In the genomic region with DNA sequence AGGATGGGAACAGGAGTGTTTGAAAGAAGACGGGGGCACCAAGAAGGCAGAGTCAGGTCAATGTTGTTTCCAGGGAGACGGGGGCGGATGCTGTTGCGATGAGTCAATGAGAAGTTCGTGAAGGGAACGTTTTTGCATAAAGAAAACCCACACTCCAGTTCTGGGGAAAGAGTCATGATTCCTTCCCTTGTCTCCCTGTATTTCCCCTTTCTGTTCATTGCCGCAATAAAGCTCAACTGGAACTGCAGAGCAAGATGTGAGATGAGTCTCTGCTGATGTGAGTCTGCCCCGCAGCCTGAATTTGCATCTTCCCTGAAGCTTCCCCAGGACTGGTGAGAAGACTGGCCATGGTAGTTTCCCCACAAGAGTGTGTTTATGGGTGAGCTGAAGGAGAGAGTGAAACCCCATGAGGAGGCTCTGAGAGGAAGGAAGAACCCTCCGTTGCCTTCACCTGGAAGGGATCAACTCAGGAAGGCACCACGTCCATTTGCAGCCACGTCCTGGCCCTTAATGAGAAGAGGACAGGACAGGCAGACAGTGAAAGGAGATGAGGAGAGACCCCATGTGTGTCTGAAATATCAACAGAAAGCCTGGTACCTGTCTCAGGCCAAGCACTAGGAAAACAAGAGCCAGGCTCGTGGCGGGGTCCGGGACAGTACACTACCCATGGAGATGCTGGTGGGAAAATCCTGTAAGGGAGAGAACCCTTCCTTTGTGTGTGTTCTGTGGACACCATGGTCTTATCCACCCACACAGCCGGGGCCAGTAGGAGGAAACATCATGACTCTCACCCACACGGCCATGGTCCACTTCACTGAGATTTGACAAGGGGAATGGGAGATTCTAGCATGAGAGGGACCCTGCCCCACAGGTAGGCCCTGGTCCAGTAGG, we compare ENCODE assay signal across 12 cellular contexts. TPM values are rescaled to one million over a fixed set of nuclear protein-coding genes. Genes with fewer than 3 reads are reported as not detected.
DNase-seq lines count a peak whose midpoint lies in the region; ATAC-seq and TF ChIP-seq lines count a peak whose summit lies in the region.
"Had no signal": no experiment of that assay in that cellular context is flagged by ENCODE, and none has a peak within 500 bp of the region (broad histone marks: within the 10 kb centered on the region; RNA-seq: fewer than 3 reads in every experiment).

No MANE protein-coding gene starts in this region.

- no peak for TF ChIP-seq CTCF in GM23338 (conservative IDR thresholded peaks at IDR 0.05; ENCODE audit: low read depth in 2 of 2)

- ATAC-seq in GM18502 (IDR thresholded peaks at IDR 0.05; ENCODE audit: poor library complexity, unreplicated experiment) (peak; percentile 58), HG02571 (IDR thresholded peaks at IDR 0.05; ENCODE audit: unreplicated experiment) (peak; percentile 48), right cardiac atrium (peak; percentile 47 to 51), GM23338 (no peak)

- H3K9me3 ChIP-seq in right cardiac atrium (ENCODE audit: control insufficient read depth, low read length), result peaks cover 1% of the 10 kb centered on the region
- H3K9me3 ChIP-seq: thoracic aorta had no signal

- H3K27me3 ChIP-seq in right cardiac atrium (ENCODE audit: control insufficient read depth, insufficient read depth), result no peaks in the 10 kb centered on the region
- no peaks in the 10 kb centered on the region for H3K27me3 ChIP-seq in GM23338 (ENCODE audit: insufficient read depth)
- H3K27me3 ChIP-seq: brain microvascular endothelial cell had no signal

- no peaks in the 10 kb centered on the region for H3K9me2 ChIP-seq in GM23338 (ENCODE audit: insufficient read depth)
- H3K9me2 ChIP-seq: SK-N-SH had no signal

- intact Hi-C loops in right cardiac atrium (cut with DNase I), result no loop called here

- no peaks in the 10 kb centered on the region for H3K79me2 ChIP-seq in GM23338 (replicated peaks; ENCODE audit: insufficient read depth)

- peaks cover 25% of the 10 kb centered on the region for H3K36me3 Mint-ChIP-seq in GM23338 (ENCODE audit: low read depth)

- DNase-seq in right cardiac atrium (peak in 1 of 3 donors; percentile 67), NCI-H345 (lab: John Stamatoyannopoulos, UW) (no peak), GOT3 (lab: John Stamatoyannopoulos, UW) (no peak), GM23338 (ENCODE audit: low spot score) (no peak)
- DNase-seq: brain microvascular endothelial cell, DMS79 treated with DMSO at 0.1 percent for 48 hours, foreskin fibroblast, SK-N-SH had no signal

- WGBS in right cardiac atrium, result 67% methylated on average over 16 of the region's 16 CpGs

- H4K20me1 ChIP-seq in GM23338 (replicated peaks; ENCODE audit: insufficient read depth), result no peaks in the 10 kb centered on the region

- H3K9me3 Mint-ChIP-seq in GM23338, result peaks cover 93% of the 10 kb centered on the region

- H3K4me3 Mint-ChIP-seq in GM23338, result no peak overlapping the region
- H3K4me3 Mint-ChIP-seq: mesothelial cell of epicardium had no signal

- H3K36me3 ChIP-seq in GM23338 (ENCODE audit: insufficient read depth), result peaks cover 7% of the 10 kb centered on the region
- H3K36me3 ChIP-seq: brain microvascular endothelial cell, thoracic aorta had no signal

- no peak overlapping the region for H2AFZ ChIP-seq in GM23338

- no peak overlapping the region for H3K27ac Mint-ChIP-seq in GM23338
- H3K27ac Mint-ChIP-seq: mesothelial cell of epicardium had no signal

- no peaks in the 10 kb centered on the region for H3K4me1 ChIP-seq in right cardiac atrium (ENCODE audit: control insufficient read depth, insufficient read depth, low read length)
- H3K4me1 ChIP-seq in GM23338 (ENCODE audit: insufficient read depth), result no peaks in the 10 kb centered on the region

- H3K4me3 ChIP-seq in right cardiac atrium (ENCODE audit: low read length) (no peak overlapping the region), GM23338 (no peak overlapping the region)
- H3K4me3 ChIP-seq: thoracic aorta had no signal

- no peak overlapping the region for H3K4me2 ChIP-seq in GM23338
- H3K4me2 ChIP-seq: SK-N-SH had no signal

- no peaks in the 10 kb centered on the region for H3F3A ChIP-seq in GM23338 (replicated peaks; ENCODE audit: low read depth)

- H3K27me3 Mint-ChIP-seq in GM23338 (ENCODE audit: insufficient read depth, low read depth, poor library complexity), result peaks cover 2% of the 10 kb centered on the region

- H3K4me1 Mint-ChIP-seq in GM23338, result no peaks in the 10 kb centered on the region
- H3K4me1 Mint-ChIP-seq: mesothelial cell of epicardium had no signal

- H3K27ac ChIP-seq in right cardiac atrium (ENCODE audit: low read length), result no peak overlapping the region
- H3K27ac ChIP-seq in GM23338 (ENCODE audit: low read depth), result no peak overlapping the region
- H3K27ac ChIP-seq: brain microvascular endothelial cell, thoracic aorta had no signal

TF ChIP-seq in GM23338, 12 proteins besides CTCF, POLR2A, EP300 and RAD21 (continues in another document):
- TF ChIP-seq JUNB (IDR thresholded peaks at IDR 0.05; ENCODE audit: unreplicated experiment), result no peak
- no peak for TF ChIP-seq ZNF331 (CRISPR knock-in tag; IDR thresholded peaks at IDR 0.05; ENCODE audit: low read depth)
- no peak for TF ChIP-seq POLR2AphosphoS5 (IDR thresholded peaks at IDR 0.05; ENCODE audit: low read depth)
- TF ChIP-seq, protein P1, sequence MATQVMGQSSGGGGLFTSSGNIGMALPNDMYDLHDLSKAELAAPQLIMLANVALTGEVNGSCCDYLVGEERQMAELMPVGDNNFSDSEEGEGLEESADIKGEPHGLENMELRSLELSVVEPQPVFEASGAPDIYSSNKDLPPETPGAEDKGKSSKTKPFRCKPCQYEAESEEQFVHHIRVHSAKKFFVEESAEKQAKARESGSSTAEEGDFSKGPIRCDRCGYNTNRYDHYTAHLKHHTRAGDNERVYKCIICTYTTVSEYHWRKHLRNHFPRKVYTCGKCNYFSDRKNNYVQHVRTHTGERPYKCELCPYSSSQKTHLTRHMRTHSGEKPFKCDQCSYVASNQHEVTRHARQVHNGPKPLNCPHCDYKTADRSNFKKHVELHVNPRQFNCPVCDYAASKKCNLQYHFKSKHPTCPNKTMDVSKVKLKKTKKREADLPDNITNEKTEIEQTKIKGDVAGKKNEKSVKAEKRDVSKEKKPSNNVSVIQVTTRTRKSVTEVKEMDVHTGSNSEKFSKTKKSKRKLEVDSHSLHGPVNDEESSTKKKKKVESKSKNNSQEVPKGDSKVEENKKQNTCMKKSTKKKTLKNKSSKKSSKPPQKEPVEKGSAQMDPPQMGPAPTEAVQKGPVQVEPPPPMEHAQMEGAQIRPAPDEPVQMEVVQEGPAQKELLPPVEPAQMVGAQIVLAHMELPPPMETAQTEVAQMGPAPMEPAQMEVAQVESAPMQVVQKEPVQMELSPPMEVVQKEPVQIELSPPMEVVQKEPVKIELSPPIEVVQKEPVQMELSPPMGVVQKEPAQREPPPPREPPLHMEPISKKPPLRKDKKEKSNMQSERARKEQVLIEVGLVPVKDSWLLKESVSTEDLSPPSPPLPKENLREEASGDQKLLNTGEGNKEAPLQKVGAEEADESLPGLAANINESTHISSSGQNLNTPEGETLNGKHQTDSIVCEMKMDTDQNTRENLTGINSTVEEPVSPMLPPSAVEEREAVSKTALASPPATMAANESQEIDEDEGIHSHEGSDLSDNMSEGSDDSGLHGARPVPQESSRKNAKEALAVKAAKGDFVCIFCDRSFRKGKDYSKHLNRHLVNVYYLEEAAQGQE (IDR thresholded peaks at IDR 0.05; ENCODE audit: unreplicated experiment), result no peak
- TF ChIP-seq ZNF114 (CRISPR knock-in tag; IDR thresholded peaks at IDR 0.05), result no peak
- no peak for TF ChIP-seq EZH2 (IDR thresholded peaks at IDR 0.05; ENCODE audit: low read depth, unreplicated experiment)
- TF ChIP-seq, protein P2, sequence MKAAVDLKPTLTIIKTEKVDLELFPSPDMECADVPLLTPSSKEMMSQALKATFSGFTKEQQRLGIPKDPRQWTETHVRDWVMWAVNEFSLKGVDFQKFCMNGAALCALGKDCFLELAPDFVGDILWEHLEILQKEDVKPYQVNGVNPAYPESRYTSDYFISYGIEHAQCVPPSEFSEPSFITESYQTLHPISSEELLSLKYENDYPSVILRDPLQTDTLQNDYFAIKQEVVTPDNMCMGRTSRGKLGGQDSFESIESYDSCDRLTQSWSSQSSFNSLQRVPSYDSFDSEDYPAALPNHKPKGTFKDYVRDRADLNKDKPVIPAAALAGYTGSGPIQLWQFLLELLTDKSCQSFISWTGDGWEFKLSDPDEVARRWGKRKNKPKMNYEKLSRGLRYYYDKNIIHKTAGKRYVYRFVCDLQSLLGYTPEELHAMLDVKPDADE (IDR thresholded peaks at IDR 0.05), result no peak
- no peak for TF ChIP-seq CREB1 (CRISPR knock-in tag; IDR thresholded peaks at IDR 0.05; ENCODE audit: low read depth)
- no peak for TF ChIP-seq EZH2phosphoT487 (IDR thresholded peaks at IDR 0.05; ENCODE audit: unreplicated experiment)
- no peak for TF ChIP-seq NANOG (IDR thresholded peaks at IDR 0.05; ENCODE audit: borderline replicate concordance)
- TF ChIP-seq STAT1 (IDR thresholded peaks at IDR 0.05; ENCODE audit: unreplicated experiment), result no peak

RNA-seq across cellular contexts. Expression of a gene that starts 13.7 kb away (rescaled TPM):
- total RNA-seq in right cardiac atrium, result 1 to 10 TPM in 2 of 4 donors, under 1 TPM in 2; 0.64 to 1.5 (median 1.0) TPM
- 0.20 TPM for polyA plus RNA-seq in right cardiac atrium
- total RNA-seq in GM23338 (2014; rRNA removed; shearing (Covaris generic)), result not detected in 2 replicates
- polyA plus RNA-seq in GM23338 (2016; fragmentation: Nextera tagmentation; extraction: Ambion mirVana), result not detected in 2 replicates
- total RNA-seq: mesothelial cell of epicardium had no signal
- polyA plus RNA-seq: SK-N-SH had no signal

RNA-seq across cellular contexts. Expression of a gene that starts 23.1 kb away (rescaled TPM):
- 1 to 10 TPM; 2.4 to 4.1 (median 2.7) TPM for total RNA-seq in right cardiac atrium
- polyA plus RNA-seq in right cardiac atrium, result 1.2 TPM
- 0.14 TPM in 1 of 2 replicates, not detected in the other for total RNA-seq in GM23338 (2014; rRNA removed; shearing (Covaris generic))
- 0.12 TPM in 1 of 2 replicates, not detected in the other for polyA plus RNA-seq in GM23338 (2016; fragmentation: Nextera tagmentation; extraction: Ambion mirVana)
- total RNA-seq: mesothelial cell of epicardium had no signal
- polyA plus RNA-seq: SK-N-SH had no signal

RNA-seq across cellular contexts. Expression of a gene that starts 33.5 kb away (rescaled TPM):
- total RNA-seq in right cardiac atrium, result 1 to 10 TPM; 1.6 to 5.6 (median 3.4) TPM
- polyA plus RNA-seq in right cardiac atrium, result 0.88 TPM
- total RNA-seq in GM23338 (2014; rRNA removed; shearing (Covaris generic)), result not detected in 2 replicates
- not detected in 2 replicates for polyA plus RNA-seq in GM23338 (2016; fragmentation: Nextera tagmentation; extraction: Ambion mirVana)
- total RNA-seq: mesothelial cell of epicardium had no signal
- polyA plus RNA-seq: SK-N-SH had no signal

RNA-seq across cellular contexts. Expression of a gene that starts 55.6 kb away (rescaled TPM):
- total RNA-seq in right cardiac atrium, result 1 to 10 TPM; 3.0 to 5.3 (median 4.6) TPM
- polyA plus RNA-seq in right cardiac atrium, result 1.4 TPM
- total RNA-seq in GM23338 (2014; rRNA removed; shearing (Covaris generic)), result not detected in 2 replicates
- polyA plus RNA-seq in GM23338 (2016; fragmentation: Nextera tagmentation; extraction: Ambion mirVana), result not detected in 2 replicates
- total RNA-seq: mesothelial cell of epicardium had no signal
- polyA plus RNA-seq: SK-N-SH had no signal
